In genomic region chrX:18353931-18354368, GRCh38 we compare ENCODE assay signal across 8 cellular contexts. TPM values are rescaled to one million over a fixed set of nuclear protein-coding genes. Genes with fewer than 3 reads are reported as not detected.
DNase-seq lines count a peak whose midpoint lies in the region; ATAC-seq and TF ChIP-seq lines count a peak whose summit lies in the region.

No MANE protein-coding gene starts in this region.

- H3K27ac Mint-ChIP-seq in activated CD8-positive, alpha-beta memory T cell treated with anti-CD3 and anti-CD28 coated beads, Interleukin-2, amount 10 ng/mL, durations not matched to agents 7 days and 5 days = no peak overlapping the region

- H3K36me3 Mint-ChIP-seq in activated CD8-positive, alpha-beta memory T cell treated with anti-CD3 and anti-CD28 coated beads, Interleukin-2, amount 10 ng/mL, durations not matched to agents 7 days and 5 days = no peaks in the 10 kb centered on the region

- peak overlapping the region; percentile 76 for H3K4me3 ChIP-seq in HUES6 (ENCODE audit: low read depth, low read length)
- H3K4me3 ChIP-seq in fibroblast of the aortic adventitia (ENCODE audit: low read depth, low read length) = peak overlapping the region; percentile 69

- peak overlapping the region; percentile 67 for H3K4me3 Mint-ChIP-seq in activated CD8-positive, alpha-beta memory T cell treated with anti-CD3 and anti-CD28 coated beads, Interleukin-2, amount 10 ng/mL, durations not matched to agents 7 days and 5 days

- no peaks in the 10 kb centered on the region for H3K36me3 ChIP-seq in HUES6 (ENCODE audit: control insufficient read depth, insufficient read depth, low read length)

- H3K4me1 Mint-ChIP-seq in activated CD8-positive, alpha-beta memory T cell treated with anti-CD3 and anti-CD28 coated beads, Interleukin-2, amount 10 ng/mL, durations not matched to agents 7 days and 5 days = peaks cover 6% of the 10 kb centered on the region

- TF ChIP-seq CTCF in fibroblast of the aortic adventitia (IDR thresholded peaks at IDR 0.05; ENCODE audit: insufficient read depth, low read length) = peak; percentile 5
- TF ChIP-seq CTCF in omental fat pad (IDR thresholded peaks at IDR 0.05) = no peak

- no peak overlapping the region; the same call in 1 of the 2 replicates for H3K27ac ChIP-seq in HUES6 (ENCODE audit: low read depth, low read length)

- no peaks in the 10 kb centered on the region for H3K9me3 Mint-ChIP-seq in activated CD8-positive, alpha-beta memory T cell treated with anti-CD3 and anti-CD28 coated beads, Interleukin-2, amount 10 ng/mL, durations not matched to agents 7 days and 5 days (ENCODE audit: low read depth)

- no peaks in the 10 kb centered on the region for H3K9me3 ChIP-seq in HUES6 (ENCODE audit: control insufficient read depth, insufficient read depth, low read depth, low read length)

- peak; percentile 69 for ATAC-seq in activated CD8-positive, alpha-beta memory T cell treated with anti-CD3 and anti-CD28 coated beads, Interleukin-2, amount 10 ng/mL, durations not matched to agents 7 days and 5 days
- ATAC-seq in omental fat pad (ENCODE audit: low FRiP score) = peak; percentile 54
- no peak for ATAC-seq in HG03354 (IDR thresholded peaks at IDR 0.05; ENCODE audit: poor library complexity, severe bottlenecking, unreplicated experiment)
- ATAC-seq in GM19035 (IDR thresholded peaks at IDR 0.05; ENCODE audit: unreplicated experiment) = no peak
- ATAC-seq in HG03520 (IDR thresholded peaks at IDR 0.05; ENCODE audit: unreplicated experiment) = no peak

- peaks cover 19% of the 10 kb centered on the region for H3K27me3 ChIP-seq in HUES6 (ENCODE audit: control insufficient read depth, insufficient read depth, low read length)

- CTCF ChIA-PET in activated CD8-positive, alpha-beta memory T cell treated with anti-CD3 and anti-CD28 coated beads, Interleukin-2, amount 10 ng/mL, durations not matched to agents 7 days and 5 days (lab: Charles Lee) = interaction anchor here (0.8 to 1.4 kb wide), 2 partner anchors 10 to 12 kb away, joined by 3 to 4 read pairs; no protein-coding TSS in a partner anchor

- peaks cover 11% of the 10 kb centered on the region; the same call in 1 of the 2 replicates for H3K4me1 ChIP-seq in HUES6 (ENCODE audit: control insufficient read depth, insufficient read depth, low read length)

- peaks cover 35% of the 10 kb centered on the region for H3K27me3 Mint-ChIP-seq in activated CD8-positive, alpha-beta memory T cell treated with anti-CD3 and anti-CD28 coated beads, Interleukin-2, amount 10 ng/mL, durations not matched to agents 7 days and 5 days

- H3K9ac ChIP-seq in HUES6 (ENCODE audit: low read length) = peak overlapping the region; percentile 71

- peak; percentile 29 for DNase-seq in AG20443 (ENCODE audit: low spot score)
- DNase-seq in activated CD8-positive, alpha-beta memory T cell treated with anti-CD3 and anti-CD28 coated beads, Interleukin-2, amount 10 ng/mL, durations not matched to agents 7 days and 5 days = no peak
- no peak for DNase-seq in fibroblast of the aortic adventitia (ENCODE audit: low read depth)
- no peak for DNase-seq in omental fat pad (ENCODE audit: low spot score)

RNA-seq across cellular contexts. Expression of gene SCML2, which starts 0.5 kb away (rescaled TPM):
- total RNA-seq in activated CD8-positive, alpha-beta memory T cell treated with anti-CD3 and anti-CD28 coated beads, Interleukin-2, amount 10 ng/mL, durations not matched to agents 7 days and 5 days = 1 to 10 TPM; 2.6 to 2.9 TPM
- total RNA-seq in fibroblast of the aortic adventitia (ENCODE audit: low replicate concordance) = 1.5 and 3.4 TPM in 2 replicates
- total RNA-seq in omental fat pad = 1 to 10 TPM; 1.3 to 2.2 (median 1.8) TPM

Comparison
In these comparisons a context has a peak if more than half of its experiments do, and no peak if none do; other contexts are left out.
1. ATAC-seq: peak in activated CD8-positive, alpha-beta memory T cell treated with anti-CD3 and anti-CD28 coated beads, Interleukin-2, amount 10 ng/mL, durations not matched to agents 7 days and 5 days (single experiment) and omental fat pad (single experiment); none in HG03354 (single experiment), GM19035 (single experiment) and HG03520 (single experiment).